ENCODE assay signal across 13 cellular contexts in genomic region chr17:55157165-55157564, GRCh38.
DNase-seq lines count a peak whose midpoint lies in the region; ATAC-seq and TF ChIP-seq lines count a peak whose summit lies in the region.
"Had no signal": no experiment of that assay in that cellular context is flagged by ENCODE, and none has a peak within 500 bp of the region (broad histone marks: within the 10 kb centered on the region; RNA-seq: fewer than 3 reads in every experiment).

No MANE protein-coding gene starts in this region.

- no peaks in the 10 kb centered on the region for H3K27me3 ChIP-seq in right atrium auricular region
- H3K27me3 ChIP-seq: tibial artery had no signal

- intact Hi-C loops in Right ventricle myocardium superior (cut with DNase I) (no loop called here), left ventricle myocardium superior (cut with micrococcal nuclease) (no loop called here)

- no peaks in the 10 kb centered on the region for H3K36me3 ChIP-seq in right atrium auricular region
- peaks cover 10% of the 10 kb centered on the region; the same call in 1 of the 2 replicates for H3K36me3 ChIP-seq in SK-N-MC (ENCODE audit: insufficient read depth, low read length)

- ATAC-seq in Right ventricle myocardium superior (ENCODE audit: poor library complexity) (peak; percentile 94), left ventricle myocardium superior (peak; percentile 75)
- no peak for ATAC-seq in activated CD4-positive, CD25-positive, alpha-beta regulatory T cell treated with anti-CD3 and anti-CD28 coated beads, Interleukin-2, amount 50 U/mL, for 24 hours

- H3K27ac ChIP-seq in right atrium auricular region, result no peak overlapping the region
- peak overlapping the region; percentile 26; the same call in 1 of the 2 replicates for H3K27ac ChIP-seq in SK-N-MC
- H3K27ac ChIP-seq: skin epidermis, tibial artery had no signal

- H3K4me3 ChIP-seq in right atrium auricular region, result no peak overlapping the region
- peak overlapping the region; percentile 45 for H3K4me3 ChIP-seq in SK-N-MC
- H3K4me3 ChIP-seq: skin epidermis, tibial artery had no signal

- TF ChIP-seq CTCF in right atrium auricular region (IDR thresholded peaks at IDR 0.05), result no peak

- DNase-seq in Right ventricle myocardium superior (no peak), right atrium auricular region (ENCODE audit: low spot score) (no peak), SK-N-MC (ENCODE audit: low read depth, low spot score) (no peak), left ventricle myocardium superior (no peak), AG20443 (ENCODE audit: low spot score) (no peak), NCI-H748 treated with DMSO at 0.1 percent for 48 hours (lab: John Stamatoyannopoulos, UW) (no peak), DMS53 (lab: John Stamatoyannopoulos, UW) (no peak)
- DNase-seq: activated naive CD8-positive, alpha-beta T cell treated with anti-CD3 and anti-CD28 coated beads, Interleukin-2, amount 10 ng/mL, durations not matched to agents 7 days and 5 days; hippocampal formation; T-helper 2 cell; tibial artery had no signal

- H3K9me3 ChIP-seq in right atrium auricular region, result no peaks in the 10 kb centered on the region
- no peaks in the 10 kb centered on the region for H3K9me3 ChIP-seq in SK-N-MC (ENCODE audit: low read depth, low read length)
- H3K9me3 ChIP-seq: tibial artery had no signal

- H3K4me1 ChIP-seq in right atrium auricular region, result peaks cover 0 to 14% of the 10 kb centered on the region in 2 donors
- H3K4me1 ChIP-seq: tibial artery had no signal

- no peak overlapping the region for H3K9ac ChIP-seq in SK-N-MC (ENCODE audit: insufficient read length)

Comparison
In these comparisons a context has a peak if more than half of its experiments do, and no peak if none do; other contexts are left out.
1. ATAC-seq: peak in Right ventricle myocardium superior (single experiment) and left ventricle myocardium superior (single experiment); none in activated CD4-positive, CD25-positive, alpha-beta regulatory T cell treated with anti-CD3 and anti-CD28 coated beads, Interleukin-2, amount 50 U/mL, for 24 hours (0 of 2).